3 cellular contexts compared by ENCODE assay signal in genomic region chr15:32385823-32386495, GRCh38. TPM values are rescaled to one million over a fixed set of nuclear protein-coding genes. Genes with fewer than 3 reads are reported as not detected.
"Had no signal": no experiment of that assay in that cellular context is flagged by ENCODE, and none has a peak within 500 bp of the region (broad histone marks: within the 10 kb centered on the region; RNA-seq: fewer than 3 reads in every experiment).

No MANE protein-coding gene starts in this region.

RNA-seq across cellular contexts. Expression of gene GOLGA8K, which starts 17.1 kb away (rescaled TPM):
- total RNA-seq: activated naive CD4-positive, alpha-beta T cell treated with anti-CD3 and anti-CD28 coated beads for 36 hours; activated T-helper 17 cell treated with anti-CD3 and anti-CD28 coated beads, Interleukin-2, amount 50 U/mL, for 72 hours; ascending aorta had no signal
